Comparison of ENCODE assay signal across 1 cellular context in genomic region chr6:125858427-125859320, GRCh38.
A peak's percentile ranks its signal among the peaks of the same experiment; 100 is the strongest.
TF ChIP-seq lines count a peak whose summit lies in the region.

No MANE protein-coding gene starts in this region.

TF ChIP-seq in HepG2, 621 proteins besides CTCF, POLR2A, EP300 and RAD21 (continued from another document and continues in another):
- TF ChIP-seq, protein P1, sequence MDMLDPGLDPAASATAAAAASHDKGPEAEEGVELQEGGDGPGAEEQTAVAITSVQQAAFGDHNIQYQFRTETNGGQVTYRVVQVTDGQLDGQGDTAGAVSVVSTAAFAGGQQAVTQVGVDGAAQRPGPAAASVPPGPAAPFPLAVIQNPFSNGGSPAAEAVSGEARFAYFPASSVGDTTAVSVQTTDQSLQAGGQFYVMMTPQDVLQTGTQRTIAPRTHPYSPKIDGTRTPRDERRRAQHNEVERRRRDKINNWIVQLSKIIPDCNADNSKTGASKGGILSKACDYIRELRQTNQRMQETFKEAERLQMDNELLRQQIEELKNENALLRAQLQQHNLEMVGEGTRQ (IDR thresholded peaks at IDR 0.05; ENCODE audit: low read depth, low read length), result no peak
- TF ChIP-seq, protein P1 (CRISPR knock-in tag; IDR thresholded peaks at IDR 0.05; ENCODE audit: borderline replicate concordance), result no peak
- TF ChIP-seq ZNF788 (CRISPR knock-in tag; IDR thresholded peaks at IDR 0.05; ENCODE audit: borderline replicate concordance) (no peak), SALL1 (CRISPR knock-in tag; IDR thresholded peaks at IDR 0.05) (peak; percentile 46; the same call in 1 of the 2 replicates), ZNF737 (CRISPR knock-in tag; IDR thresholded peaks at IDR 0.05; ENCODE audit: borderline replicate concordance) (no peak), ELF1 (CRISPR knock-in tag; IDR thresholded peaks at IDR 0.05) (no peak), FOSL1 (CRISPR knock-in tag; IDR thresholded peaks at IDR 0.05; ENCODE audit: borderline replicate concordance) (no peak), ZFAT (CRISPR knock-in tag; conservative IDR thresholded peaks at IDR 0.05) (no peak), ZNF775 (CRISPR knock-in tag; IDR thresholded peaks at IDR 0.05; ENCODE audit: borderline replicate concordance) (no peak), SP2 (CRISPR knock-in tag; IDR thresholded peaks at IDR 0.05) (no peak), ZNF605 (CRISPR knock-in tag; IDR thresholded peaks at IDR 0.05) (no peak), IRF2 (CRISPR knock-in tag; IDR thresholded peaks at IDR 0.05) (0 out of 2 replicates have a peak, but pooled peaks have one; percentile 26), E2F5 (CRISPR knock-in tag; conservative IDR thresholded peaks at IDR 0.05) (no peak), MEIS1 (CRISPR knock-in tag; IDR thresholded peaks at IDR 0.05; ENCODE audit: borderline replicate concordance) (no peak), FOXA3 (CRISPR knock-in tag; IDR thresholded peaks at IDR 0.05) (peak; percentile 9; the same call in 1 of the 2 replicates), CBX2 (IDR thresholded peaks at IDR 0.05; ENCODE audit: low read depth, low read length) (no peak), CBX2 (CRISPR knock-in tag; IDR thresholded peaks at IDR 0.05; ENCODE audit: low read depth) (no peak), FOXO1 (CRISPR knock-in tag; IDR thresholded peaks at IDR 0.05) (no peak), ZNF33B (CRISPR knock-in tag; IDR thresholded peaks at IDR 0.05) (no peak), ZNF704 (CRISPR knock-in tag; IDR thresholded peaks at IDR 0.05; ENCODE audit: borderline replicate concordance) (no peak), SRSF4 (IDR thresholded peaks at IDR 0.05; ENCODE audit: low read depth, low read length, poor library complexity, severe bottlenecking) (no peak), MNT (IDR thresholded peaks at IDR 0.05) (no peak), ZNF160 (CRISPR knock-in tag; IDR thresholded peaks at IDR 0.05) (no peak), ZNF703 (CRISPR knock-in tag; IDR thresholded peaks at IDR 0.05; ENCODE audit: borderline replicate concordance) (no peak), ZNF747 (CRISPR knock-in tag; IDR thresholded peaks at IDR 0.05; ENCODE audit: borderline replicate concordance) (no peak), SMARCC2 (IDR thresholded peaks at IDR 0.05) (no peak), BORCS8-MEF2B (CRISPR knock-in tag; IDR thresholded peaks at IDR 0.05) (no peak), TGIF2 (CRISPR knock-in tag; IDR thresholded peaks at IDR 0.05) (peak; percentile 60; the same call in 1 of the 2 replicates), TEAD3 (CRISPR knock-in tag; optimal IDR thresholded peaks at IDR 0.05; ENCODE audit: borderline replicate concordance) (peak; percentile 27), KLF12 (CRISPR knock-in tag; IDR thresholded peaks at IDR 0.05; ENCODE audit: borderline replicate concordance) (no peak), PITX1 (CRISPR knock-in tag; IDR thresholded peaks at IDR 0.05) (no peak), HNF1A (IDR thresholded peaks at IDR 0.05; ENCODE audit: low read depth) (no peak), HNF1A (CRISPR knock-in tag; IDR thresholded peaks at IDR 0.05; ENCODE audit: borderline replicate concordance) (no peak), RNF2 (conservative IDR thresholded peaks at IDR 0.05; ENCODE audit: low read depth) (no peak), ZNF577 (CRISPR knock-in tag; IDR thresholded peaks at IDR 0.05; ENCODE audit: borderline replicate concordance, low read depth) (no peak), TEF (CRISPR knock-in tag; IDR thresholded peaks at IDR 0.05) (no peak), XBP1 (CRISPR knock-in tag; IDR thresholded peaks at IDR 0.05) (no peak), KDM5A (IDR thresholded peaks at IDR 0.05; ENCODE audit: borderline replicate concordance, low read length) (no peak), NCOA2 (CRISPR knock-in tag; IDR thresholded peaks at IDR 0.05) (no peak), SRSF1 (optimal IDR thresholded peaks at IDR 0.05; ENCODE audit: low read depth, low read length) (no peak)
- TF ChIP-seq, protein P2, sequence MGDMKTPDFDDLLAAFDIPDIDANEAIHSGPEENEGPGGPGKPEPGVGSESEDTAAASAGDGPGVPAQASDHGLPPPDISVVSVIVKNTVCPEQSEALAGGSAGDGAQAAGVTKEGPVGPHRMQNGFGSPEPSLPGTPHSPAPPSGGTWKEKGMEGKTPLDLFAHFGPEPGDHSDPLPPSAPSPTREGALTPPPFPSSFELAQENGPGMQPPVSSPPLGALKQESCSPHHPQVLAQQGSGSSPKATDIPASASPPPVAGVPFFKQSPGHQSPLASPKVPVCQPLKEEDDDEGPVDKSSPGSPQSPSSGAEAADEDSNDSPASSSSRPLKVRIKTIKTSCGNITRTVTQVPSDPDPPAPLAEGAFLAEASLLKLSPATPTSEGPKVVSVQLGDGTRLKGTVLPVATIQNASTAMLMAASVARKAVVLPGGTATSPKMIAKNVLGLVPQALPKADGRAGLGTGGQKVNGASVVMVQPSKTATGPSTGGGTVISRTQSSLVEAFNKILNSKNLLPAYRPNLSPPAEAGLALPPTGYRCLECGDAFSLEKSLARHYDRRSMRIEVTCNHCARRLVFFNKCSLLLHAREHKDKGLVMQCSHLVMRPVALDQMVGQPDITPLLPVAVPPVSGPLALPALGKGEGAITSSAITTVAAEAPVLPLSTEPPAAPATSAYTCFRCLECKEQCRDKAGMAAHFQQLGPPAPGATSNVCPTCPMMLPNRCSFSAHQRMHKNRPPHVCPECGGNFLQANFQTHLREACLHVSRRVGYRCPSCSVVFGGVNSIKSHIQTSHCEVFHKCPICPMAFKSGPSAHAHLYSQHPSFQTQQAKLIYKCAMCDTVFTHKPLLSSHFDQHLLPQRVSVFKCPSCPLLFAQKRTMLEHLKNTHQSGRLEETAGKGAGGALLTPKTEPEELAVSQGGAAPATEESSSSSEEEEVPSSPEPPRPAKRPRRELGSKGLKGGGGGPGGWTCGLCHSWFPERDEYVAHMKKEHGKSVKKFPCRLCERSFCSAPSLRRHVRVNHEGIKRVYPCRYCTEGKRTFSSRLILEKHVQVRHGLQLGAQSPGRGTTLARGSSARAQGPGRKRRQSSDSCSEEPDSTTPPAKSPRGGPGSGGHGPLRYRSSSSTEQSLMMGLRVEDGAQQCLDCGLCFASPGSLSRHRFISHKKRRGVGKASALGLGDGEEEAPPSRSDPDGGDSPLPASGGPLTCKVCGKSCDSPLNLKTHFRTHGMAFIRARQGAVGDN (CRISPR knock-in tag; IDR thresholded peaks at IDR 0.05), result no peak
- TF ChIP-seq, protein P3, sequence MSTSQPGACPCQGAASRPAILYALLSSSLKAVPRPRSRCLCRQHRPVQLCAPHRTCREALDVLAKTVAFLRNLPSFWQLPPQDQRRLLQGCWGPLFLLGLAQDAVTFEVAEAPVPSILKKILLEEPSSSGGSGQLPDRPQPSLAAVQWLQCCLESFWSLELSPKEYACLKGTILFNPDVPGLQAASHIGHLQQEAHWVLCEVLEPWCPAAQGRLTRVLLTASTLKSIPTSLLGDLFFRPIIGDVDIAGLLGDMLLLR (CRISPR knock-in tag; IDR thresholded peaks at IDR 0.05), result no peak
- TF ChIP-seq, protein P4, sequence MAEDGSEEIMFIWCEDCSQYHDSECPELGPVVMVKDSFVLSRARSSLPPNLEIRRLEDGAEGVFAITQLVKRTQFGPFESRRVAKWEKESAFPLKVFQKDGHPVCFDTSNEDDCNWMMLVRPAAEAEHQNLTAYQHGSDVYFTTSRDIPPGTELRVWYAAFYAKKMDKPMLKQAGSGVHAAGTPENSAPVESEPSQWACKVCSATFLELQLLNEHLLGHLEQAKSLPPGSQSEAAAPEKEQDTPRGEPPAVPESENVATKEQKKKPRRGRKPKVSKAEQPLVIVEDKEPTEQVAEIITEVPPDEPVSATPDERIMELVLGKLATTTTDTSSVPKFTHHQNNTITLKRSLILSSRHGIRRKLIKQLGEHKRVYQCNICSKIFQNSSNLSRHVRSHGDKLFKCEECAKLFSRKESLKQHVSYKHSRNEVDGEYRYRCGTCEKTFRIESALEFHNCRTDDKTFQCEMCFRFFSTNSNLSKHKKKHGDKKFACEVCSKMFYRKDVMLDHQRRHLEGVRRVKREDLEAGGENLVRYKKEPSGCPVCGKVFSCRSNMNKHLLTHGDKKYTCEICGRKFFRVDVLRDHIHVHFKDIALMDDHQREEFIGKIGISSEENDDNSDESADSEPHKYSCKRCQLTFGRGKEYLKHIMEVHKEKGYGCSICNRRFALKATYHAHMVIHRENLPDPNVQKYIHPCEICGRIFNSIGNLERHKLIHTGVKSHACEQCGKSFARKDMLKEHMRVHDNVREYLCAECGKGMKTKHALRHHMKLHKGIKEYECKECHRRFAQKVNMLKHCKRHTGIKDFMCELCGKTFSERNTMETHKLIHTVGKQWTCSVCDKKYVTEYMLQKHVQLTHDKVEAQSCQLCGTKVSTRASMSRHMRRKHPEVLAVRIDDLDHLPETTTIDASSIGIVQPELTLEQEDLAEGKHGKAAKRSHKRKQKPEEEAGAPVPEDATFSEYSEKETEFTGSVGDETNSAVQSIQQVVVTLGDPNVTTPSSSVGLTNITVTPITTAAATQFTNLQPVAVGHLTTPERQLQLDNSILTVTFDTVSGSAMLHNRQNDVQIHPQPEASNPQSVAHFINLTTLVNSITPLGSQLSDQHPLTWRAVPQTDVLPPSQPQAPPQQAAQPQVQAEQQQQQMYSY (CRISPR knock-in tag; IDR thresholded peaks at IDR 0.05), result no peak
